ENCODE assay signal across 12 cellular contexts in the genomic region with DNA sequence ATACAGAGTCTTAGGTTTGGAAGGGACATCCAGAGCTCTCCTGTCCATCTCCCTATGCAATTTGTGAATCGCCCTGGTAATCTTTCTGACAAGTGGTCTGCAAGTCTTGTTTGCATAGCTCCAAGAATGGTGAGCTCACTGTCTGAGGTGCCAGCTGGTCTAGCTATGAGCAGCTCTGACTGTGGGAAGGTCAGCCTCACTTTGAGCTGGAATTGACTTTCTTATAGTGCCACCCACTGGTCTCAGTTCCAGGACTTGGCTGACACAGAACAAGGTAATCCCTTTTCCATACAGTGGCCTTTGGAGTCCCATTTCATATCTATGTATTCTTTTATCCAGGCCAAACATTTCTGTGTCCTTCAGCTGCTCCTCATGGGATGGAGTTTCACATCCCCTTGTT.
DNase-seq lines count a peak whose midpoint lies in the region; ATAC-seq, FAIRE-seq and TF ChIP-seq lines count a peak whose summit lies in the region.
"Had no signal": no experiment of that assay in that cellular context is flagged by ENCODE, and none has a peak within 500 bp of the region (broad histone marks: within the 10 kb centered on the region; RNA-seq: fewer than 3 reads in every experiment).

No MANE protein-coding gene starts in this region.

- TF ChIP-seq CTCF in foreskin keratinocyte (conservative IDR thresholded peaks at IDR 0.05): peak; percentile 21

- H3K27ac ChIP-seq in foreskin keratinocyte: no peak overlapping the region
- H3K27ac ChIP-seq: body of pancreas had no signal

- H3K27me3 Mint-ChIP-seq in activated CD4-positive, alpha-beta T cell treated with anti-CD3 and anti-CD28 coated beads, Interleukin-2, amount 10 ng/mL, durations not matched to agents 24 days and 14 days: no peaks in the 10 kb centered on the region
- H3K27me3 Mint-ChIP-seq in T-helper 2 cell treated with Interferon-gamma antibody and Interleukin-4, amounts not matched to agents 5 μg/mL and 100 μg/mL, for 36 hours (ENCODE audit: low read depth): no peaks in the 10 kb centered on the region

- no peaks in the 10 kb centered on the region for H3K9me3 Mint-ChIP-seq in activated CD4-positive, alpha-beta T cell treated with anti-CD3 and anti-CD28 coated beads, Interleukin-2, amount 10 ng/mL, durations not matched to agents 24 days and 14 days
- H3K9me3 Mint-ChIP-seq in T-helper 2 cell treated with Interferon-gamma antibody and Interleukin-4, amounts not matched to agents 5 μg/mL and 100 μg/mL, for 36 hours: no peaks in the 10 kb centered on the region

- no peaks in the 10 kb centered on the region for H3K36me3 Mint-ChIP-seq in activated CD4-positive, alpha-beta T cell treated with anti-CD3 and anti-CD28 coated beads, Interleukin-2, amount 10 ng/mL, durations not matched to agents 24 days and 14 days (ENCODE audit: low read depth)
- H3K36me3 Mint-ChIP-seq in T-helper 2 cell treated with Interferon-gamma antibody and Interleukin-4, amounts not matched to agents 5 μg/mL and 100 μg/mL, for 36 hours (ENCODE audit: low read depth): no peaks in the 10 kb centered on the region

- H3K4me1 Mint-ChIP-seq in activated CD4-positive, alpha-beta T cell treated with anti-CD3 and anti-CD28 coated beads, Interleukin-2, amount 10 ng/mL, durations not matched to agents 24 days and 14 days: no peaks in the 10 kb centered on the region
- H3K4me1 Mint-ChIP-seq in T-helper 2 cell treated with Interferon-gamma antibody and Interleukin-4, amounts not matched to agents 5 μg/mL and 100 μg/mL, for 36 hours (ENCODE audit: low read depth): no peaks in the 10 kb centered on the region

- no peak overlapping the region for H3K27ac Mint-ChIP-seq in activated CD4-positive, alpha-beta T cell treated with anti-CD3 and anti-CD28 coated beads, Interleukin-2, amount 10 ng/mL, durations not matched to agents 24 days and 14 days
- H3K27ac Mint-ChIP-seq in T-helper 2 cell treated with Interferon-gamma antibody and Interleukin-4, amounts not matched to agents 5 μg/mL and 100 μg/mL, for 36 hours: no peak overlapping the region

- H3K27me3 ChIP-seq in foreskin keratinocyte: no peaks in the 10 kb centered on the region
- H3K27me3 ChIP-seq: BE2C, body of pancreas had no signal

- no peak for TF ChIP-seq POLR2A in GM12891 (IDR thresholded peaks at IDR 0.05; ENCODE audit: low read depth, low read length)

- H3K4me3 Mint-ChIP-seq in activated CD4-positive, alpha-beta T cell treated with anti-CD3 and anti-CD28 coated beads, Interleukin-2, amount 10 ng/mL, durations not matched to agents 24 days and 14 days: no peak overlapping the region
- no peak overlapping the region for H3K4me3 Mint-ChIP-seq in T-helper 2 cell treated with Interferon-gamma antibody and Interleukin-4, amounts not matched to agents 5 μg/mL and 100 μg/mL, for 36 hours

- FAIRE-seq in urothelium cell line (lab: Jason Lieb, UNC) (no peak), GM12891 (lab: Jason Lieb, UNC) (no peak)

- intact Hi-C loops in Right ventricle myocardium superior (cut with DNase I) (loop anchor here (10.0 kb wide), 1 partner anchor 227 kb away; no protein-coding TSS in a partner anchor), Right ventricle myocardium inferior (cut with DNase I) (no loop called here)
- intact Hi-C loops in activated CD4-positive, alpha-beta T cell treated with anti-CD3 and anti-CD28 coated beads, Interleukin-2, amount 10 ng/mL, durations not matched to agents 24 days and 14 days (cut with micrococcal nuclease): no loop called here

- H3K4me1 ChIP-seq in foreskin keratinocyte: no peaks in the 10 kb centered on the region
- H3K4me1 ChIP-seq: BE2C, body of pancreas had no signal

- DNase-seq in Right ventricle myocardium superior (no peak), Right ventricle myocardium inferior (ENCODE audit: missing footprints) (no peak), NCI-H69 (lab: John Stamatoyannopoulos, UW) (peak; percentile 2), foreskin keratinocyte (peak in 1 of 2 donors; percentile 6), urothelium cell line (ENCODE audit: low spot score) (peak; percentile 9), GM12891 (ENCODE audit: insufficient read length, low spot score) (no peak)
- DNase-seq in activated CD4-positive, alpha-beta T cell treated with anti-CD3 and anti-CD28 coated beads, Interleukin-2, amount 10 ng/mL, durations not matched to agents 24 days and 14 days: no peak
- no peak for DNase-seq in T-helper 2 cell treated with Interferon-gamma antibody and Interleukin-4, amounts not matched to agents 5 μg/mL and 100 μg/mL, for 36 hours (ENCODE audit: low spot score)
- DNase-seq: activated CD8-positive, alpha-beta memory T cell treated with anti-CD3 and anti-CD28 coated beads, Interleukin-2, amount 50 U/mL, for 48 hours; BE2C; foreskin melanocyte had no signal

- ATAC-seq in Right ventricle myocardium superior (ENCODE audit: poor library complexity) (peak; percentile 45), Right ventricle myocardium inferior (no peak), foreskin keratinocyte (no peak)
- ATAC-seq: body of pancreas had no signal

TF ChIP-seq in GM12891, 5 proteins besides CTCF, POLR2A, EP300 and RAD21:
- TF ChIP-seq POLR2AphosphoS5 (IDR thresholded peaks at IDR 0.05; ENCODE audit: low read depth, low read length) (no peak), TAF1 (IDR thresholded peaks at IDR 0.05; ENCODE audit: low read depth, low read length) (no peak), SPI1 (IDR thresholded peaks at IDR 0.05; ENCODE audit: low read depth, low read length) (no peak), POU2F2 (IDR thresholded peaks at IDR 0.05; ENCODE audit: low read depth, low read length) (no peak), PAX5 (IDR thresholded peaks at IDR 0.05; ENCODE audit: insufficient read depth, low read length, severe bottlenecking) (no peak)

Comparison
In these comparisons a context has a peak if more than half of its experiments do, and no peak if none do; other contexts are left out.
1. DNase-seq: peak in NCI-H69 (single experiment) and urothelium cell line (single experiment); none in Right ventricle myocardium superior (single experiment), Right ventricle myocardium inferior (single experiment), activated CD4-positive, alpha-beta T cell treated with anti-CD3 and anti-CD28 coated beads, Interleukin-2, amount 10 ng/mL, durations not matched to agents 24 days and 14 days (single experiment), GM12891 (single experiment) and T-helper 2 cell treated with Interferon-gamma antibody and Interleukin-4, amounts not matched to agents 5 μg/mL and 100 μg/mL, for 36 hours (single experiment).